9 cellular contexts compared by ENCODE assay signal in genomic region chr19:55255618-55256423, GRCh38. TPM values are rescaled to one million over a fixed set of nuclear protein-coding genes. Genes with fewer than 3 reads are reported as not detected.
DNase-seq lines count a peak whose midpoint lies in the region; ATAC-seq, FAIRE-seq and TF ChIP-seq lines count a peak whose summit lies in the region.
"Had no signal": no experiment of that assay in that cellular context is flagged by ENCODE, and none has a peak within 500 bp of the region (broad histone marks: within the 10 kb centered on the region; RNA-seq: fewer than 3 reads in every experiment).

No MANE protein-coding gene starts in this region.

- H3K4me1 ChIP-seq in Peyer's patch (peaks cover 0 to 62% (median 46%) of the 10 kb centered on the region in 4 donors), astrocyte (ENCODE audit: insufficient read depth, low read length) (peaks cover 43% of the 10 kb centered on the region), mucosa of stomach (ENCODE audit: control insufficient read depth, insufficient read depth, low read length) (peaks cover 65% of the 10 kb centered on the region)

- H3K27ac ChIP-seq in Peyer's patch, result peak overlapping the region; percentile 72 to 99 (median 82)
- no peak overlapping the region for H3K27ac ChIP-seq in astrocyte (ENCODE audit: low read depth, low read length)

- no peak overlapping the region for H2AFZ ChIP-seq in astrocyte (ENCODE audit: low read depth, low read length)

- H3K36me3 ChIP-seq in Peyer's patch (peaks cover 0 to 11% (median 0%) of the 10 kb centered on the region in 3 donors), astrocyte (ENCODE audit: insufficient read depth, low read length) (no peaks in the 10 kb centered on the region), mucosa of stomach (ENCODE audit: control insufficient read depth, insufficient read depth, low read length) (no peaks in the 10 kb centered on the region)

- H3K9me3 ChIP-seq in Peyer's patch (no peaks in the 10 kb centered on the region), astrocyte (ENCODE audit: insufficient read depth, low read depth, low read length) (no peaks in the 10 kb centered on the region), mucosa of stomach (ENCODE audit: control insufficient read depth, low read length) (no peaks in the 10 kb centered on the region)

- peak overlapping the region; percentile 100 for H3K4me2 ChIP-seq in astrocyte (ENCODE audit: low read length)

- DNase-seq in GM12891 (ENCODE audit: insufficient read length, low spot score) (no peak), Peyer's patch (peak in 2 of 3 donors; percentile 79 to 81), astrocyte (ENCODE audit: low read depth) (peak; percentile 26), NCI-H146 (lab: John Stamatoyannopoulos, UW) (no peak), AG08395 (ENCODE audit: low spot score) (no peak)

- peak overlapping the region; percentile 99 for H3K4me3 Mint-ChIP-seq in astrocyte (ENCODE audit: unreplicated experiment)

- TF ChIP-seq CTCF in Peyer's patch (IDR thresholded peaks at IDR 0.05), result no peak
- no peak for TF ChIP-seq CTCF in astrocyte (IDR thresholded peaks at IDR 0.05; ENCODE audit: insufficient read depth, low read depth, low read length)

- no peaks in the 10 kb centered on the region for H3K27me3 Mint-ChIP-seq in astrocyte (ENCODE audit: low read depth, unreplicated experiment)

- H3K27me3 ChIP-seq in Peyer's patch (no peaks in the 10 kb centered on the region), astrocyte (ENCODE audit: insufficient read depth, low read length) (no peaks in the 10 kb centered on the region), mucosa of stomach (ENCODE audit: control insufficient read depth, insufficient read depth, low read length) (no peaks in the 10 kb centered on the region)

- peak overlapping the region; percentile 80 for H3K27ac Mint-ChIP-seq in astrocyte (ENCODE audit: unreplicated experiment)

- peaks cover 40% of the 10 kb centered on the region for H3K4me1 Mint-ChIP-seq in astrocyte (ENCODE audit: low read depth, unreplicated experiment)

- TF ChIP-seq POLR2A in GM12891 (IDR thresholded peaks at IDR 0.05; ENCODE audit: low read depth, low read length) (0 out of 2 replicates have a peak, but pooled peaks have one; percentile 21), Peyer's patch (IDR thresholded peaks at IDR 0.05) (no peak)

- H3K4me3 ChIP-seq in Peyer's patch, result peak overlapping the region; percentile 33 to 98 (median 71)
- peak overlapping the region; percentile 19 for H3K4me3 ChIP-seq in astrocyte (ENCODE audit: insufficient read depth, low read depth, low read length)
- H3K4me3 ChIP-seq in mucosa of stomach (ENCODE audit: low read length), result peak overlapping the region; percentile 78

- peaks cover 6% of the 10 kb centered on the region for H3K36me3 Mint-ChIP-seq in astrocyte (ENCODE audit: low read depth, unreplicated experiment)

- H3K9ac ChIP-seq in astrocyte (ENCODE audit: low read length) (no peak overlapping the region), mucosa of stomach (ENCODE audit: low read length) (peak overlapping the region; percentile 89)

- FAIRE-seq in GM12891 (lab: Jason Lieb, UNC) (peak; percentile 77), astrocyte (lab: Jason Lieb, UNC) (no peak)

- peaks cover 79% of the 10 kb centered on the region for H3K79me2 ChIP-seq in astrocyte (ENCODE audit: insufficient read depth, low read length)

- peaks cover 74% of the 10 kb centered on the region for H4K20me1 ChIP-seq in astrocyte (ENCODE audit: insufficient read depth, low read length)

- H3K9me3 Mint-ChIP-seq in astrocyte (ENCODE audit: unreplicated experiment), result no peaks in the 10 kb centered on the region

- ATAC-seq in HG03520 (IDR thresholded peaks at IDR 0.05; ENCODE audit: unreplicated experiment) (no peak), GM18519 (IDR thresholded peaks at IDR 0.05; ENCODE audit: low FRiP score, unreplicated experiment) (no peak)

TF ChIP-seq in GM12891, 5 proteins besides CTCF, POLR2A, EP300 and RAD21:
- TF ChIP-seq PAX5 (IDR thresholded peaks at IDR 0.05; ENCODE audit: insufficient read depth, low read length, severe bottlenecking) (peak; percentile 93), TAF1 (IDR thresholded peaks at IDR 0.05; ENCODE audit: low read depth, low read length) (no peak), SPI1 (IDR thresholded peaks at IDR 0.05; ENCODE audit: low read depth, low read length) (peak; percentile 35; the same call in 1 of the 2 replicates)

RNA-seq across cellular contexts. Expression of gene PPP6R1, which starts 3.0 kb away (rescaled TPM):
- 60.0 TPM for polyA plus RNA-seq in GM12891 (2012; ENCODE audit: low read depth, missing spikeins)
- total RNA-seq in Peyer's patch (100 to 1,000 TPM in 2 of 4 donors, 10 to 100 TPM in 2; 71.2 to 123 (median 94.8) TPM), astrocyte (73.8 and 75.2 TPM in 2 replicates)

RNA-seq across cellular contexts. Expression of gene HSPBP1, which starts 24.1 kb away (rescaled TPM):
- 11.8 TPM for polyA plus RNA-seq in GM12891 (2012; ENCODE audit: low read depth, missing spikeins)
- 10 to 100 TPM; 14.4 to 38.0 (median 25.6) TPM for total RNA-seq in Peyer's patch
- total RNA-seq in astrocyte, result 34.8 and 39.8 TPM in 2 replicates

RNA-seq across cellular contexts. Expression of gene TMEM86B, which starts 27.3 kb away (rescaled TPM):
- polyA plus RNA-seq in GM12891 (2012; ENCODE audit: low read depth, missing spikeins), result 2.9 TPM
- total RNA-seq in Peyer's patch, result 10 to 100 TPM in 3 of 4 donors, 1 to 10 TPM in 1; 9.1 to 39.8 (median 15.1) TPM
- total RNA-seq in astrocyte, result 2.7 and 3.9 TPM in 2 replicates

RNA-seq across cellular contexts. Expression of gene BRSK1, which starts 28.0 kb away (rescaled TPM):
- polyA plus RNA-seq in GM12891 (2012; ENCODE audit: low read depth, missing spikeins), result 1.4 TPM
- total RNA-seq in Peyer's patch (1 to 10 TPM in 3 of 4 donors, under 1 TPM in 1; 0.35 to 6.6 (median 3.0) TPM), astrocyte (17.6 and 18.8 TPM in 2 replicates)

RNA-seq across cellular contexts. Expression of gene PTPRH, which starts 46.5 kb away (rescaled TPM):
- polyA plus RNA-seq in GM12891 (2012; ENCODE audit: low read depth, missing spikeins), result not detected
- total RNA-seq in Peyer's patch, result 100 to 1,000 TPM in 3 of 4 donors, 10 to 100 TPM in 1; 26.4 to 261 (median 246) TPM
- 0.99 and 1.0 TPM in 2 replicates for total RNA-seq in astrocyte
- total RNA-seq: T-helper 2 cell treated with Interferon-gamma antibody and Interleukin-4, amounts not matched to agents 100 ng/mL and 5 ng/mL, for 36 hours had no signal

Comparison
In these comparisons a context has a peak if more than half of its experiments do, and no peak if none do; other contexts are left out.
1. DNase-seq: peak in Peyer's patch (2 of 3) and astrocyte (single experiment); none in GM12891 (single experiment), NCI-H146 (single experiment) and AG08395 (single experiment).
2. H3K4me3 ChIP-seq: peak in every context shown above with its lines; median percentile 78 in mucosa of stomach; 71 in Peyer's patch; 19 in astrocyte.